25 cellular contexts compared by ENCODE assay signal in genomic region chr14:105269405-105269804, GRCh38.
"Had no signal": no experiment of that assay in that cellular context is flagged by ENCODE, and none has a peak within 500 bp of the region (broad histone marks: within the 10 kb centered on the region; RNA-seq: fewer than 3 reads in every experiment).

No MANE protein-coding gene starts in this region.

- H3K36me3 ChIP-seq: neural progenitor cell, ovary, prostate gland, transverse colon, upper lobe of right lung had no signal

- H3K4me3 ChIP-seq: heart left ventricle, left ventricle myocardium inferior, lung, neural progenitor cell, ovary, prostate gland, skin epidermis, transverse colon, upper lobe of right lung had no signal

- H3K27ac Mint-ChIP-seq: immature natural killer cell, mesothelial cell of epicardium, natural killer cell, nephron progenitor cell, neural progenitor cell had no signal

- H3K36me3 Mint-ChIP-seq: natural killer cell had no signal

- H3K9ac ChIP-seq: neural progenitor cell had no signal

- H3K9me3 Mint-ChIP-seq: immature natural killer cell; naive B cell; natural killer cell; neural progenitor cell; stimulated activated naive CD8-positive, alpha-beta T cell treated with anti-CD3 and anti-CD28 coated beads, Interleukin-15, amount 100 ng/mL, for 72 hours had no signal

- H3K4me1 ChIP-seq: left ventricle myocardium inferior, neural progenitor cell, transverse colon had no signal

- H3K27me3 Mint-ChIP-seq: naive B cell; stimulated activated naive CD8-positive, alpha-beta T cell treated with anti-CD3 and anti-CD28 coated beads, Interleukin-15, amount 100 ng/mL, for 72 hours had no signal

- DNase-seq: heart left ventricle; hypothalamus; immature natural killer cell; kidney; left ventricle myocardium inferior; mesendoderm; naive B cell; natural killer cell; nephron progenitor cell; ovary; retina; stimulated activated CD4-positive, alpha-beta T cell treated with anti-CD3 and anti-CD28 coated beads, Interleukin-12 subunit alpha, Interleukin-12 subunit beta, amount 100 ng/mL, for 4 hours; stimulated activated CD4-positive, alpha-beta T cell treated with anti-CD3 and anti-CD28 coated beads, Interleukin-15, amount 100 ng/mL, for 24 hours; stimulated activated CD4-positive, alpha-beta T cell treated with anti-CD3 and anti-CD28 coated beads, Interleukin-2, amount 100 ng/mL, for 24 hours; stimulated activated CD4-positive, alpha-beta T cell treated with anti-CD3 and anti-CD28 coated beads, Interleukin-4, amount 100 ng/mL, for 1 hour; stimulated activated naive CD4-positive, alpha-beta T cell treated with Interleukin-2 at 50 U/mL for 16 hours; stimulated activated naive CD8-positive, alpha-beta T cell treated with anti-CD3 and anti-CD28 coated beads, Interleukin-15, amount 100 ng/mL, for 72 hours; substantia nigra; transverse colon; upper lobe of right lung had no signal

- H3K4me2 ChIP-seq: neural progenitor cell had no signal

- H3K9me3 ChIP-seq: heart left ventricle, left ventricle myocardium inferior, ovary, prostate gland, transverse colon, upper lobe of right lung had no signal

- H2AFZ ChIP-seq: neural progenitor cell had no signal

- H3K27ac ChIP-seq: heart left ventricle, left ventricle myocardium inferior, neural progenitor cell, ovary, prostate gland, skin epidermis, transverse colon, upper lobe of right lung had no signal

- H3K4me3 Mint-ChIP-seq: immature natural killer cell; mesothelial cell of epicardium; naive B cell; natural killer cell; nephron progenitor cell; neural progenitor cell; stimulated activated naive CD8-positive, alpha-beta T cell treated with anti-CD3 and anti-CD28 coated beads, Interleukin-15, amount 100 ng/mL, for 72 hours had no signal

- H3K27me3 ChIP-seq: heart left ventricle, neural progenitor cell, ovary, transverse colon, upper lobe of right lung had no signal

- ATAC-seq: heart left ventricle, upper lobe of right lung had no signal
